In the genomic region with DNA sequence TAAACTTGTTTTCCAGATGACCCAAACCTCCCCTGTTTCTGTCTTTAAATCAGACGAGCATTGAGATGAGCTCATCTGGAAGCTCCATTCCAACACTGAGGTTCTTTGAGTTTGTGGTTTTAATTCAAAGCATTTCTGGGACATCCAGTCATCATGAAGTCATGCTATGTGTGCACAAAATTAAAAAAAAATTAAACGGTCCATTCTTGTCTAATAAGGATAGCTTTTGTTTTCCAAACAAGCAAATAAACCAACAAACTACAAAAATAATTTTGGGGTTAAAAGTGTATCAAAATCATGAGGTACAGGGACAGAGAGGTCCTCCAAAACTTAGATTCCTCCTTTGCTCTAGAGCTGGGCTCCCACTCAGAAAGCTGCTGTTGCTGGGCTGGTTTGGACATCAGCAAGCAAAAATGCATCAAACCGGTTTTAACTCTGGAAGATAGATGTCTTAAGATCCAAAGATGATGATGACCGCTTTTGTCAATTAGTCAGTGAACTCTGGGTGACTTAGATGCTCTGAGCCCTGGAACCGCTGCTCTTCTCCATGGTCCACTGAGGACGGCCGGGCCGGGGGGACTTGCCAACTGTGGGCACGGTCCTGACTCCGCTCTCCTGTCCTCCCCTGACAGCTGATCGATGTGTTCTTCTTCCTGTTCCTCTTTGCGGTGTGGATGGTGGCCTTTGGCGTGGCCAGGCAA, we compare ENCODE assay signal across 15 cellular contexts.
DNase-seq lines count a peak whose midpoint lies in the region; ATAC-seq, FAIRE-seq and TF ChIP-seq lines count a peak whose summit lies in the region.
"Had no signal": no experiment of that assay in that cellular context is flagged by ENCODE, and none has a peak within 500 bp of the region (broad histone marks: within the 10 kb centered on the region; RNA-seq: fewer than 3 reads in every experiment).

No MANE protein-coding gene starts in this region.

- no peak overlapping the region for H2BK15ac ChIP-seq in mesenchymal stem cell (ENCODE audit: low read depth, poor library complexity, severe bottlenecking)

- TF ChIP-seq EP300 in ovary (IDR thresholded peaks at IDR 0.05), result no peak

- DNase-seq in AG10803 (ENCODE audit: low read depth) (peak; percentile 90), M059J (ENCODE audit: low read depth) (peak; percentile 94), bronchial epithelial cell (ENCODE audit: low read depth) (peak; percentile 94), mesenchymal stem cell (peak; percentile 84), DMS53 treated with DMSO at 0.1 percent for 48 hours (lab: John Stamatoyannopoulos, UW; ENCODE audit: unreplicated experiment) (no peak), ovary (no peak), NCI-H2196 (lab: John Stamatoyannopoulos, UW; ENCODE audit: unreplicated experiment) (no peak)
- DNase-seq: activated CD8-positive, alpha-beta memory T cell treated with anti-CD3 and anti-CD28 coated beads, Interleukin-2, amount 50 U/mL, for 4 hours; CD8-positive, alpha-beta memory T cell; esophagus squamous epithelium; NCI-H1930; nucleus accumbens; stimulated activated CD4-positive, alpha-beta T cell treated with anti-CD3 and anti-CD28 coated beads, Interleukin-4, amount 100 ng/mL, for 1 hour; stomach had no signal

- no peak for TF ChIP-seq POLR2A in ovary (IDR thresholded peaks at IDR 0.05)

- peak overlapping the region; percentile 76 for H3K9ac ChIP-seq in mesenchymal stem cell (ENCODE audit: low read length)

- no peaks in the 10 kb centered on the region for H3K36me3 ChIP-seq in bronchial epithelial cell (ENCODE audit: control insufficient read depth, insufficient read depth, low read length)
- H3K36me3 ChIP-seq in mesenchymal stem cell (ENCODE audit: control insufficient read depth in 1 of 2, insufficient read depth in 2 of 2, low read depth in 1 of 2, low read length in 2 of 2), result peaks cover 0 to 5% of the 10 kb centered on the region in 2 experiments
- H3K36me3 ChIP-seq in ovary, result no peaks in the 10 kb centered on the region
- H3K36me3 ChIP-seq: esophagus squamous epithelium, stomach had no signal

- H3K18ac ChIP-seq in mesenchymal stem cell (ENCODE audit: low read depth in 1 of 2, low read length in 2 of 2), result no peak overlapping the region

- peaks cover 9% of the 10 kb centered on the region for H3K79me1 ChIP-seq in mesenchymal stem cell (replicated peaks; ENCODE audit: low read length, poor library complexity, severe bottlenecking)

- no peak overlapping the region for H2BK120ac ChIP-seq in mesenchymal stem cell (ENCODE audit: low read depth, low read length)

- H3K27ac ChIP-seq in mesenchymal stem cell (ENCODE audit: low read length, poor library complexity, severe bottlenecking), result peak overlapping the region; percentile 100
- no peak overlapping the region for H3K27ac ChIP-seq in ovary
- H3K27ac ChIP-seq: esophagus squamous epithelium, stomach had no signal

- no peak overlapping the region for H3K4ac ChIP-seq in mesenchymal stem cell (ENCODE audit: low read depth in 1 of 2, low read length in 2 of 2)

- H3K27me3 ChIP-seq in bronchial epithelial cell (ENCODE audit: control insufficient read depth, insufficient read depth, low read length) (no peaks in the 10 kb centered on the region), mesenchymal stem cell (ENCODE audit: control insufficient read depth in 1 of 2, insufficient read depth in 1 of 2, low read length in 2 of 2) (no peaks in the 10 kb centered on the region), ovary (no peaks in the 10 kb centered on the region)

- H2BK12ac ChIP-seq in mesenchymal stem cell (ENCODE audit: low read length in 2 of 2), result peak overlapping the region in 1 of 2 experiments; percentile 51

- no peak overlapping the region for H3K14ac ChIP-seq in mesenchymal stem cell (ENCODE audit: low read length in 2 of 2)

- no peak overlapping the region for H3K4me2 ChIP-seq in mesenchymal stem cell (ENCODE audit: low read length, poor library complexity, severe bottlenecking)

- WGBS in mesenchymal stem cell, result 81% methylated on average over 11 of the region's 13 CpGs
- 80 to 82% (median 82%) methylated on average over 13 of the region's 13 CpGs for WGBS in ovary, 3 donors

- H4K91ac ChIP-seq in mesenchymal stem cell (ENCODE audit: low read length), result peak overlapping the region; percentile 22

- peak overlapping the region; percentile 95 for H2AK5ac ChIP-seq in mesenchymal stem cell (ENCODE audit: low read length, severe bottlenecking)

- no peak for ATAC-seq in HG03565 (IDR thresholded peaks at IDR 0.05; ENCODE audit: unreplicated experiment)

- TF ChIP-seq CTCF in AG10803 (conservative IDR thresholded peaks at IDR 0.05; ENCODE audit: low read length), result no peak
- TF ChIP-seq CTCF in bronchial epithelial cell (IDR thresholded peaks at IDR 0.05; ENCODE audit: insufficient read depth, low read length, severe bottlenecking), result no peak
- no peak for TF ChIP-seq CTCF in ovary (IDR thresholded peaks at IDR 0.05)

- H3K9me3 ChIP-seq in mesenchymal stem cell (ENCODE audit: control insufficient read depth, low read length) (no peaks in the 10 kb centered on the region), ovary (no peaks in the 10 kb centered on the region)
- H3K9me3 ChIP-seq: esophagus squamous epithelium had no signal

- H3K4me3 ChIP-seq in AG10803 (ENCODE audit: low read length), result peak overlapping the region; percentile 12; the same call in 1 of the 2 replicates
- H3K4me3 ChIP-seq in bronchial epithelial cell (ENCODE audit: low read depth, low read length), result no peak overlapping the region
- H3K4me3 ChIP-seq in mesenchymal stem cell (ENCODE audit: insufficient read depth in 1 of 2, low read depth in 1 of 2, low read length in 2 of 2), result no peak overlapping the region
- no peak overlapping the region for H3K4me3 ChIP-seq in ovary
- H3K4me3 ChIP-seq: esophagus squamous epithelium, stomach had no signal

- H2AFZ ChIP-seq in mesenchymal stem cell (ENCODE audit: low read depth, low read length), result no peak overlapping the region

- intact Hi-C loops in ovary (cut with DNase I), result no loop called here

- H3K23ac ChIP-seq in mesenchymal stem cell (ENCODE audit: low read length in 2 of 2), result no peak overlapping the region

- peak; percentile 32 for FAIRE-seq in bronchial epithelial cell (lab: Jason Lieb, UNC)

- peak overlapping the region; percentile 19 for H4K8ac ChIP-seq in mesenchymal stem cell (ENCODE audit: low read length)

- H3K4me1 ChIP-seq in mesenchymal stem cell (ENCODE audit: control insufficient read depth, insufficient read depth, low read depth, low read length), result peaks cover 13% of the 10 kb centered on the region
- H3K4me1 ChIP-seq in ovary (ENCODE audit: insufficient read depth), result no peaks in the 10 kb centered on the region
- H3K4me1 ChIP-seq: esophagus squamous epithelium, stomach had no signal

- H2BK5ac ChIP-seq in mesenchymal stem cell (ENCODE audit: low read depth, low read length, poor library complexity, severe bottlenecking), result peak overlapping the region; percentile 98

Comparison
In these comparisons a context has a peak if more than half of its experiments do, and no peak if none do; other contexts are left out.
1. DNase-seq: peak in AG10803 (single experiment), M059J (single experiment), bronchial epithelial cell (single experiment) and mesenchymal stem cell (single experiment); none in DMS53 treated with DMSO at 0.1 percent for 48 hours (single experiment), ovary (0 of 5) and NCI-H2196 (single experiment).